Comparison of ENCODE assay signal across 1 cellular context in the genomic region with DNA sequence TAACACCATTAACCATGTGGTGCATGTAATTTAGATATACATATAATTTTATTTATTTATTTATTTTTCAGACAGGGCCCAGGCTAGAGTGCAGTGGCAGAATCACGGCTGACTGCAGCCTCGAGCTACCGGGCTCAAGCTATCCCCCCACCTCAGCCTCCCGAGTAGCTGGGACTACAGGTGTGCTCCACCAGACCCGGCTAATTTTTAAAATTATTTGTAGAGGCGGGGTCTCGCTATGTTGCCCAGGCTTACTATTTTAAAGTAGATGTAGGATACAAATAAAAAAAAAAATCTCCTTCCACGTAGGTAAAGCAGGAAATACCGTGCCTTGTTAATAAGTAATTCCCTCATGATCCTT.
TF ChIP-seq lines count a peak whose summit lies in the region.

No MANE protein-coding gene starts in this region.

TF ChIP-seq in HepG2, 621 proteins besides CTCF, POLR2A, EP300 and RAD21 (continued from another document):
- TF ChIP-seq, protein P1, sequence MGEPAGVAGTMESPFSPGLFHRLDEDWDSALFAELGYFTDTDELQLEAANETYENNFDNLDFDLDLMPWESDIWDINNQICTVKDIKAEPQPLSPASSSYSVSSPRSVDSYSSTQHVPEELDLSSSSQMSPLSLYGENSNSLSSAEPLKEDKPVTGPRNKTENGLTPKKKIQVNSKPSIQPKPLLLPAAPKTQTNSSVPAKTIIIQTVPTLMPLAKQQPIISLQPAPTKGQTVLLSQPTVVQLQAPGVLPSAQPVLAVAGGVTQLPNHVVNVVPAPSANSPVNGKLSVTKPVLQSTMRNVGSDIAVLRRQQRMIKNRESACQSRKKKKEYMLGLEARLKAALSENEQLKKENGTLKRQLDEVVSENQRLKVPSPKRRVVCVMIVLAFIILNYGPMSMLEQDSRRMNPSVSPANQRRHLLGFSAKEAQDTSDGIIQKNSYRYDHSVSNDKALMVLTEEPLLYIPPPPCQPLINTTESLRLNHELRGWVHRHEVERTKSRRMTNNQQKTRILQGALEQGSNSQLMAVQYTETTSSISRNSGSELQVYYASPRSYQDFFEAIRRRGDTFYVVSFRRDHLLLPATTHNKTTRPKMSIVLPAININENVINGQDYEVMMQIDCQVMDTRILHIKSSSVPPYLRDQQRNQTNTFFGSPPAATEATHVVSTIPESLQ (CRISPR knock-in tag; conservative IDR thresholded peaks at IDR 0.05) = 0 out of 2 replicates have a peak, but pooled peaks have one; percentile 20
TF ChIP-seq in HepG2: peak in this region for 17.
